In the genomic region with DNA sequence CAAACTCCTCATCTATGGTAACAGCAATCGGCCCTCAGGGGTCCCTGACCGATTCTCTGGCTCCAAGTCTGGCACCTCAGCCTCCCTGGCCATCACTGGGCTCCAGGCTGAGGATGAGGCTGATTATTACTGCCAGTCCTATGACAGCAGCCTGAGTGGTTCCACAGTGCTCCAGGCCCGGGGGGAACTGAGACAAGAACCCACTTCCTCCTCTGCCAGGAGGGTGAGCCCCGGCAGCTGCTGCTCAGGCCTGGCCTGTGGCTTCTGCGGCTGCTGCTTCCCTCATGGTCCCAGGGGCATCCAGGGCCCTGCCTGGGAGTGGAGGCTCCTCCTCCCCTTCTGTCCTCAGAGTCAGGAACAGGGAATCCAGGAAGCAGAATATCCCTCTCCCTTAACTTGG, we compare ENCODE assay signal across 11 cellular contexts.
DNase-seq lines count a peak whose midpoint lies in the region; ATAC-seq and TF ChIP-seq lines count a peak whose summit lies in the region.
"Had no signal": no experiment of that assay in that cellular context is flagged by ENCODE, and none has a peak within 500 bp of the region (broad histone marks: within the 10 kb centered on the region; RNA-seq: fewer than 3 reads in every experiment).

No MANE protein-coding gene starts in this region.

- intact Hi-C loops in activated B cell treated with CpG ODN at 0.5 μM for 24 hours (cut with micrococcal nuclease) (loop anchor here (1.0 to 5.0 kb wide), 4 partner anchors 12 to 48 kb away; no protein-coding TSS in a partner anchor), Caco-2 (cut with micrococcal nuclease; ENCODE audit: unreplicated experiment) (no loop called here)

- H3K4me3 ChIP-seq in Loucy (ENCODE audit: low read length, poor library complexity, severe bottlenecking) (peak overlapping the region; percentile 38), Caco-2 (ENCODE audit: low read depth, low read length) (no peak overlapping the region)
- H3K4me3 ChIP-seq: adrenal gland had no signal

- peak overlapping the region; percentile 26 for H3K9ac ChIP-seq in Loucy (ENCODE audit: low read depth, low read length, poor library complexity, severe bottlenecking)

- ATAC-seq in activated B cell treated with CpG ODN at 0.5 μM for 24 hours (ENCODE audit: low read depth), result peak; percentile 89
- ATAC-seq in naive B cell (ENCODE audit: low read depth in 2 of 2), result peak; percentile 98
- ATAC-seq in HG03280 (IDR thresholded peaks at IDR 0.05; ENCODE audit: unreplicated experiment), result no peak

- no peaks in the 10 kb centered on the region for H3K27me3 Mint-ChIP-seq in activated B cell treated with CpG ODN at 0.5 μM for 24 hours
- H3K27me3 Mint-ChIP-seq in naive B cell, result no peaks in the 10 kb centered on the region
- H3K27me3 Mint-ChIP-seq in Caco-2 (ENCODE audit: insufficient read depth, unreplicated experiment), result peaks cover 33% of the 10 kb centered on the region

- H3K4me3 Mint-ChIP-seq in activated B cell treated with CpG ODN at 0.5 μM for 24 hours (peak overlapping the region; percentile 71), naive B cell (peak overlapping the region; percentile 70 to 92 (median 80)), Caco-2 (ENCODE audit: unreplicated experiment) (no peak overlapping the region)
- H3K4me3 Mint-ChIP-seq: nephron had no signal

- H3K79me2 ChIP-seq in Loucy (ENCODE audit: insufficient read depth, low read length), result no peaks in the 10 kb centered on the region

- peak overlapping the region; percentile 63 for H3K4me2 ChIP-seq in Loucy (ENCODE audit: low read depth, low read length, poor library complexity, severe bottlenecking)

- H3K9me3 ChIP-seq in Loucy (ENCODE audit: insufficient read depth, low read depth, low read length) (no peaks in the 10 kb centered on the region), Caco-2 (no peaks in the 10 kb centered on the region)
- H3K9me3 ChIP-seq: adrenal gland had no signal

- POLR2A ChIA-PET in activated B cell treated with CpG ODN at 0.5 μM for 24 hours (lab: Charles Lee), result interaction anchor here (2.5 kb wide), 1 partner anchor 12 kb away, joined by 11 read pairs; no protein-coding TSS in a partner anchor
- POLR2A ChIA-PET in RWPE1 (lab: Yijun Ruan, JAX; ENCODE audit: low non-redundant PET), result no interaction called here
- POLR2A ChIA-PET in Caco-2 (lab: Charles Lee), result no interaction called here

- H3K36me3 ChIP-seq in Loucy (ENCODE audit: insufficient read depth, low read length) (no peaks in the 10 kb centered on the region), Caco-2 (ENCODE audit: control insufficient read depth, insufficient read depth, low read length) (no peaks in the 10 kb centered on the region)
- H3K36me3 ChIP-seq: adrenal gland had no signal

- no peaks in the 10 kb centered on the region for H3K9me2 ChIP-seq in Loucy (replicated peaks; ENCODE audit: low read depth, low read length)

- CTCF ChIA-PET in activated B cell treated with CpG ODN at 0.5 μM for 24 hours (lab: Charles Lee), result interaction anchor here (1.1 to 3.7 kb wide), 6 partner anchors 10 to 474 kb away, joined by 3 to 20 read pairs (median 3); no protein-coding TSS in a partner anchor
- CTCF ChIA-PET in RWPE1 (lab: Yijun Ruan, JAX), result no interaction called here
- CTCF ChIA-PET in Caco-2 (lab: Charles Lee), result interaction anchor here (1.2 kb wide), 1 partner anchor 12 kb away, joined by 3 read pairs; no protein-coding TSS in a partner anchor

- BruUV-seq in Caco-2 (replicated peaks; lab: Mats Ljungman, UMichigan), result no TSS peak

- no peaks in the 10 kb centered on the region for H4K20me1 ChIP-seq in Loucy (ENCODE audit: insufficient read depth, low read length, poor library complexity, severe bottlenecking)

- peaks cover 54% of the 10 kb centered on the region for H3K4me1 Mint-ChIP-seq in activated B cell treated with CpG ODN at 0.5 μM for 24 hours
- peaks cover 59 to 69% (median 59%) of the 10 kb centered on the region in 3 donors for H3K4me1 Mint-ChIP-seq in naive B cell
- H3K4me1 Mint-ChIP-seq in Caco-2 (ENCODE audit: low read depth, unreplicated experiment), result no peaks in the 10 kb centered on the region

- no peaks in the 10 kb centered on the region for H3F3A ChIP-seq in Loucy (ENCODE audit: low read depth)

- H3K4me1 ChIP-seq in Loucy (ENCODE audit: insufficient read depth, low read length, poor library complexity, severe bottlenecking), result peaks cover 12% of the 10 kb centered on the region
- no peaks in the 10 kb centered on the region for H3K4me1 ChIP-seq in Caco-2
- H3K4me1 ChIP-seq: adrenal gland had no signal

- no peak overlapping the region for H2AFZ ChIP-seq in Loucy (ENCODE audit: low read length)

- TF ChIP-seq CTCF in Loucy (conservative IDR thresholded peaks at IDR 0.05; ENCODE audit: low read length) (no peak), activated B cell treated with CpG ODN at 0.5 μM for 24 hours (IDR thresholded peaks at IDR 0.05) (no peak), RWPE1 (conservative IDR thresholded peaks at IDR 0.05; ENCODE audit: low read depth) (no peak), Caco-2 (IDR thresholded peaks at IDR 0.05; ENCODE audit: insufficient read depth in 1 of 2, low read depth in 1 of 2, low read length in 1 of 2, severe bottlenecking in 1 of 2, unreplicated experiment in 1 of 2) (no peak)

- peak; percentile 40 for DNase-seq in Daoy (ENCODE audit: low read depth)
- DNase-seq in activated B cell treated with CpG ODN at 0.5 μM for 24 hours, result peak; percentile 66
- peak; percentile 86 for DNase-seq in naive B cell
- no peak for DNase-seq in RKO (ENCODE audit: low spot score)
- no peak for DNase-seq in RWPE1 (ENCODE audit: low spot score)
- DNase-seq in Caco-2, result no peak
- DNase-seq: IMR-90 had no signal

- H3K27ac Mint-ChIP-seq in activated B cell treated with CpG ODN at 0.5 μM for 24 hours (peak overlapping the region; percentile 74), naive B cell (peak overlapping the region; percentile 83 to 96 (median 94)), Caco-2 (ENCODE audit: unreplicated experiment) (no peak overlapping the region)
- H3K27ac Mint-ChIP-seq: nephron had no signal

- H3K9me3 Mint-ChIP-seq in activated B cell treated with CpG ODN at 0.5 μM for 24 hours, result no peaks in the 10 kb centered on the region
- H3K9me3 Mint-ChIP-seq in naive B cell, result no peaks in the 10 kb centered on the region
- H3K9me3 Mint-ChIP-seq in Caco-2 (ENCODE audit: unreplicated experiment), result no peaks in the 10 kb centered on the region

- H3K27me3 ChIP-seq in Loucy (ENCODE audit: insufficient read depth, low read length, poor library complexity, severe bottlenecking), result no peaks in the 10 kb centered on the region
- H3K27me3 ChIP-seq in Caco-2 (replicated peaks; ENCODE audit: control insufficient read depth, insufficient read depth, low read length), result no peaks in the 10 kb centered on the region

- no peak overlapping the region for H3K27ac ChIP-seq in RWPE1
- H3K27ac ChIP-seq: adrenal gland had no signal

- H3K36me3 Mint-ChIP-seq in activated B cell treated with CpG ODN at 0.5 μM for 24 hours (ENCODE audit: low read depth) (no peaks in the 10 kb centered on the region), naive B cell (no peaks in the 10 kb centered on the region), Caco-2 (ENCODE audit: insufficient read depth, unreplicated experiment) (no peaks in the 10 kb centered on the region)

Comparison
In these comparisons a context has a peak if more than half of its experiments do, and no peak if none do; other contexts are left out.
1. DNase-seq: peak in Daoy (single experiment), activated B cell treated with CpG ODN at 0.5 μM for 24 hours (single experiment) and naive B cell (single experiment); none in RKO (single experiment), RWPE1 (single experiment) and Caco-2 (0 of 2).